17 cellular contexts compared by ENCODE assay signal in genomic region chr12:56297400-56297799, GRCh38. TPM values are rescaled to one million over a fixed set of nuclear protein-coding genes. Genes with fewer than 3 reads are reported as not detected.
A peak's percentile ranks its signal among the peaks of the same experiment; 100 is the strongest.
DNase-seq lines count a peak whose midpoint lies in the region; ATAC-seq and TF ChIP-seq lines count a peak whose summit lies in the region.
"Had no signal": no experiment of that assay in that cellular context is flagged by ENCODE, and none has a peak within 500 bp of the region (broad histone marks: within the 10 kb centered on the region; RNA-seq: fewer than 3 reads in every experiment).

No MANE protein-coding gene starts in this region.

- H3K4me1 Mint-ChIP-seq in effector memory CD8-positive, alpha-beta T cell (ENCODE audit: low read depth in 2 of 2): peaks cover 34 to 56% of the 10 kb centered on the region in 2 donors
- peaks cover 38% of the 10 kb centered on the region for H3K4me1 Mint-ChIP-seq in type B pancreatic cell (ENCODE audit: unreplicated experiment)

- ATAC-seq in effector memory CD8-positive, alpha-beta T cell (replicated peaks): no peak
- ATAC-seq in HG02973 (IDR thresholded peaks at IDR 0.05; ENCODE audit: unreplicated experiment): no peak

- H3K27me3 Mint-ChIP-seq in effector memory CD8-positive, alpha-beta T cell: no peaks in the 10 kb centered on the region
- H3K27me3 Mint-ChIP-seq in type B pancreatic cell: no peaks in the 10 kb centered on the region

- H3K4me3 ChIP-seq in SU-DHL-6 (ENCODE audit: insufficient read depth, low read length, poor library complexity, severe bottlenecking) (no peak overlapping the region), right atrium auricular region (no peak overlapping the region)
- H3K4me3 ChIP-seq: adrenal gland, colonic mucosa, MG63 had no signal

- H2AFZ ChIP-seq in SU-DHL-6 (ENCODE audit: low read depth, low read length, severe bottlenecking): no peak overlapping the region

- peak overlapping the region; percentile 67 for H3K4me2 ChIP-seq in SU-DHL-6 (ENCODE audit: low read depth, low read length, poor library complexity, severe bottlenecking)

- H3K4me3 Mint-ChIP-seq in effector memory CD8-positive, alpha-beta T cell: peak overlapping the region; percentile 25 to 41
- H3K4me3 Mint-ChIP-seq in type B pancreatic cell: peak overlapping the region; percentile 67

- H3K27ac Mint-ChIP-seq in effector memory CD8-positive, alpha-beta T cell: peak overlapping the region in 1 of 2 donors; percentile 54
- peak overlapping the region; percentile 23 for H3K27ac Mint-ChIP-seq in type B pancreatic cell

- H3K27me3 ChIP-seq in SU-DHL-6 (ENCODE audit: low read length): no peaks in the 10 kb centered on the region
- no peaks in the 10 kb centered on the region for H3K27me3 ChIP-seq in right atrium auricular region
- H3K27me3 ChIP-seq: adrenal gland, colonic mucosa, MG63 had no signal

- H3K36me3 ChIP-seq in SU-DHL-6 (ENCODE audit: low read length) (peaks cover 12% of the 10 kb centered on the region; the same call in 1 of the 2 replicates), right atrium auricular region (peaks cover 9% of the 10 kb centered on the region)
- H3K36me3 ChIP-seq: colonic mucosa had no signal

- H3K9ac ChIP-seq in SU-DHL-6 (ENCODE audit: low read length): peak overlapping the region; percentile 94; the same call in 1 of the 2 replicates

- no peaks in the 10 kb centered on the region for H3K9me2 ChIP-seq in SU-DHL-6 (replicated peaks; ENCODE audit: insufficient read depth, low read length)

- TF ChIP-seq CTCF in SU-DHL-6 (IDR thresholded peaks at IDR 0.05; ENCODE audit: insufficient read depth, low read length, poor library complexity, severe bottlenecking) (no peak), type B pancreatic cell (conservative IDR thresholded peaks at IDR 0.05) (no peak), right atrium auricular region (IDR thresholded peaks at IDR 0.05) (no peak)

- H3K79me2 ChIP-seq in SU-DHL-6 (ENCODE audit: insufficient read depth, low read length): peaks cover 76% of the 10 kb centered on the region

- H3K4me1 ChIP-seq in right atrium auricular region: peaks cover 0 to 69% of the 10 kb centered on the region in 2 donors

- no peaks in the 10 kb centered on the region for H3K9me3 ChIP-seq in SU-DHL-6 (ENCODE audit: insufficient read depth, low read length)
- no peaks in the 10 kb centered on the region for H3K9me3 ChIP-seq in right atrium auricular region
- H3K9me3 ChIP-seq: adrenal gland, colonic mucosa, MG63 had no signal

- H3K27ac ChIP-seq in SU-DHL-6 (ENCODE audit: low read depth, low read length) (peak overlapping the region; percentile 4; the same call in 1 of the 2 replicates), right atrium auricular region (no peak overlapping the region)
- H3K27ac ChIP-seq: colonic mucosa had no signal

- DNase-seq in stimulated activated CD4-positive, alpha-beta T cell treated with anti-CD3 and anti-CD28 coated beads, Interleukin-15, amount 100 ng/mL, for 24 hours: peak; percentile 12
- no peak for DNase-seq in stimulated activated CD4-positive, alpha-beta T cell treated with anti-CD3 and anti-CD28 coated beads, Interleukin-2, amount 100 ng/mL, for 48 hours
- no peak for DNase-seq in effector memory CD8-positive, alpha-beta T cell
- DNase-seq in type B pancreatic cell (ENCODE audit: extremely low spot score, unreplicated experiment) (no peak), right atrium auricular region (ENCODE audit: low spot score) (no peak), COLO829 (ENCODE audit: low spot score) (no peak)
- DNase-seq: activated CD4-positive, alpha-beta T cell treated with anti-CD3 and anti-CD28 coated beads, Interleukin-2, amount 50 U/mL, for 4 hours; adrenal gland; colonic mucosa; mesendoderm; MG63; NCI-H2081; NCI-H774; posterior cingulate gyrus; SHP77 treated with DMSO at 0.1 percent for 48 hours had no signal

- H3K36me3 Mint-ChIP-seq in effector memory CD8-positive, alpha-beta T cell (ENCODE audit: insufficient read depth): peaks cover 51% of the 10 kb centered on the region
- peaks cover 8% of the 10 kb centered on the region for H3K36me3 Mint-ChIP-seq in type B pancreatic cell

- H3K9me3 Mint-ChIP-seq in effector memory CD8-positive, alpha-beta T cell: no peaks in the 10 kb centered on the region
- no peaks in the 10 kb centered on the region for H3K9me3 Mint-ChIP-seq in type B pancreatic cell

- peaks cover 9% of the 10 kb centered on the region for H3F3A ChIP-seq in SU-DHL-6 (ENCODE audit: insufficient read depth)

- no peaks in the 10 kb centered on the region for H4K20me1 ChIP-seq in SU-DHL-6 (ENCODE audit: low read depth, low read length)

RNA-seq across cellular contexts. Expression of gene CS, which starts 2.7 kb away (rescaled TPM):
- total RNA-seq in type B pancreatic cell (ENCODE audit: low replicate concordance): 278 and 290 TPM in 2 replicates
- total RNA-seq in right atrium auricular region: 100 to 1,000 TPM; 236 to 513 TPM

RNA-seq across cellular contexts. Expression of gene CNPY2, which starts 18.4 kb away (rescaled TPM):
- 194 and 217 TPM in 2 replicates for total RNA-seq in type B pancreatic cell (ENCODE audit: low replicate concordance)
- total RNA-seq in right atrium auricular region: 10 to 100 TPM; 37.0 to 55.2 TPM

RNA-seq across cellular contexts. Expression of gene COQ10A, which starts 30.7 kb away (rescaled TPM):
- total RNA-seq in type B pancreatic cell (ENCODE audit: low replicate concordance): 21.3 and 26.4 TPM in 2 replicates
- 100 to 1,000 TPM in 1 of 2 donors, 10 to 100 TPM in 1; 68.5 to 149 TPM for total RNA-seq in right atrium auricular region

RNA-seq across cellular contexts. Expression of gene PAN2, which starts 36.4 kb away (rescaled TPM):
- total RNA-seq in type B pancreatic cell (ENCODE audit: low replicate concordance): 58.3 and 77.5 TPM in 2 replicates
- 10 to 100 TPM; 14.5 to 18.4 TPM for total RNA-seq in right atrium auricular region

RNA-seq across cellular contexts. Expression of gene ANKRD52, which starts 39.2 kb away (rescaled TPM):
- total RNA-seq in type B pancreatic cell (ENCODE audit: low replicate concordance) (52.9 and 56.1 TPM in 2 replicates), right atrium auricular region (10 to 100 TPM; 12.4 to 22.1 TPM)
